Comparison of ENCODE assay signal across 1 cellular context in genomic region chr2:113007250-113007649, GRCh38.
TF ChIP-seq lines count a peak whose summit lies in the region.

No MANE protein-coding gene starts in this region.

TF ChIP-seq in K562, 482 proteins besides CTCF, POLR2A, EP300 and RAD21 (continued from another document):
- no peak for TF ChIP-seq CHD7 (IDR thresholded peaks at IDR 0.05; ENCODE audit: low read depth, low read length)
- TF ChIP-seq, protein P1, sequence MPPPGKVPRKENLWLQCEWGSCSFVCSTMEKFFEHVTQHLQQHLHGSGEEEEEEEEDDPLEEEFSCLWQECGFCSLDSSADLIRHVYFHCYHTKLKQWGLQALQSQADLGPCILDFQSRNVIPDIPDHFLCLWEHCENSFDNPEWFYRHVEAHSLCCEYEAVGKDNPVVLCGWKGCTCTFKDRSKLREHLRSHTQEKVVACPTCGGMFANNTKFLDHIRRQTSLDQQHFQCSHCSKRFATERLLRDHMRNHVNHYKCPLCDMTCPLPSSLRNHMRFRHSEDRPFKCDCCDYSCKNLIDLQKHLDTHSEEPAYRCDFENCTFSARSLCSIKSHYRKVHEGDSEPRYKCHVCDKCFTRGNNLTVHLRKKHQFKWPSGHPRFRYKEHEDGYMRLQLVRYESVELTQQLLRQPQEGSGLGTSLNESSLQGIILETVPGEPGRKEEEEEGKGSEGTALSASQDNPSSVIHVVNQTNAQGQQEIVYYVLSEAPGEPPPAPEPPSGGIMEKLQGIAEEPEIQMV (tag; conservative IDR thresholded peaks at IDR 0.05; ENCODE audit: low read depth): no peak
- TF ChIP-seq, protein P2, sequence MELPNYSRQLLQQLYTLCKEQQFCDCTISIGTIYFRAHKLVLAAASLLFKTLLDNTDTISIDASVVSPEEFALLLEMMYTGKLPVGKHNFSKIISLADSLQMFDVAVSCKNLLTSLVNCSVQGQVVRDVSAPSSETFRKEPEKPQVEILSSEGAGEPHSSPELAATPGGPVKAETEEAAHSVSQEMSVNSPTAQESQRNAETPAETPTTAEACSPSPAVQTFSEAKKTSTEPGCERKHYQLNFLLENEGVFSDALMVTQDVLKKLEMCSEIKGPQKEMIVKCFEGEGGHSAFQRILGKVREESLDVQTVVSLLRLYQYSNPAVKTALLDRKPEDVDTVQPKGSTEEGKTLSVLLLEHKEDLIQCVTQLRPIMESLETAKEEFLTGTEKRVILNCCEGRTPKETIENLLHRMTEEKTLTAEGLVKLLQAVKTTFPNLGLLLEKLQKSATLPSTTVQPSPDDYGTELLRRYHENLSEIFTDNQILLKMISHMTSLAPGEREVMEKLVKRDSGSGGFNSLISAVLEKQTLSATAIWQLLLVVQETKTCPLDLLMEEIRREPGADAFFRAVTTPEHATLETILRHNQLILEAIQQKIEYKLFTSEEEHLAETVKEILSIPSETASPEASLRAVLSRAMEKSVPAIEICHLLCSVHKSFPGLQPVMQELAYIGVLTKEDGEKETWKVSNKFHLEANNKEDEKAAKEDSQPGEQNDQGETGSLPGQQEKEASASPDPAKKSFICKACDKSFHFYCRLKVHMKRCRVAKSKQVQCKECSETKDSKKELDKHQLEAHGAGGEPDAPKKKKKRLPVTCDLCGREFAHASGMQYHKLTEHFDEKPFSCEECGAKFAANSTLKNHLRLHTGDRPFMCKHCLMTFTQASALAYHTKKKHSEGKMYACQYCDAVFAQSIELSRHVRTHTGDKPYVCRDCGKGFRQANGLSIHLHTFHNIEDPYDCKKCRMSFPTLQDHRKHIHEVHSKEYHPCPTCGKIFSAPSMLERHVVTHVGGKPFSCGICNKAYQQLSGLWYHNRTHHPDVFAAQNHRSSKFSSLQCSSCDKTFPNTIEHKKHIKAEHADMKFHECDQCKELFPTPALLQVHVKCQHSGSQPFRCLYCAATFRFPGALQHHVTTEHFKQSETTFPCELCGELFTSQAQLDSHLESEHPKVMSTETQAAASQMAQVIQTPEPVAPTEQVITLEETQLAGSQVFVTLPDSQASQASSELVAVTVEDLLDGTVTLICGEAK (IDR thresholded peaks at IDR 0.05): no peak
- TF ChIP-seq, protein P2 (CRISPR knock-in tag; IDR thresholded peaks at IDR 0.05): no peak
- no peak for TF ChIP-seq POLR2B (IDR thresholded peaks at IDR 0.05; ENCODE audit: low read depth, partially characterized antibody)
- no peak for TF ChIP-seq ZNF23 (CRISPR knock-in tag; IDR thresholded peaks at IDR 0.05)
- TF ChIP-seq CHD4 (IDR thresholded peaks at IDR 0.05; ENCODE audit: insufficient read depth, insufficient replicate concordance, low read depth, low read length, poor library complexity, severe bottlenecking): no peak
- no peak for TF ChIP-seq KDM2B (CRISPR knock-in tag; IDR thresholded peaks at IDR 0.05)
- TF ChIP-seq SIN3A (IDR thresholded peaks at IDR 0.05; ENCODE audit: borderline replicate concordance in 2 of 2, control insufficient read depth in 1 of 2, low read depth in 2 of 2, low read length in 2 of 2): no peak
